ENCODE assay signal across 9 cellular contexts in the genomic region with DNA sequence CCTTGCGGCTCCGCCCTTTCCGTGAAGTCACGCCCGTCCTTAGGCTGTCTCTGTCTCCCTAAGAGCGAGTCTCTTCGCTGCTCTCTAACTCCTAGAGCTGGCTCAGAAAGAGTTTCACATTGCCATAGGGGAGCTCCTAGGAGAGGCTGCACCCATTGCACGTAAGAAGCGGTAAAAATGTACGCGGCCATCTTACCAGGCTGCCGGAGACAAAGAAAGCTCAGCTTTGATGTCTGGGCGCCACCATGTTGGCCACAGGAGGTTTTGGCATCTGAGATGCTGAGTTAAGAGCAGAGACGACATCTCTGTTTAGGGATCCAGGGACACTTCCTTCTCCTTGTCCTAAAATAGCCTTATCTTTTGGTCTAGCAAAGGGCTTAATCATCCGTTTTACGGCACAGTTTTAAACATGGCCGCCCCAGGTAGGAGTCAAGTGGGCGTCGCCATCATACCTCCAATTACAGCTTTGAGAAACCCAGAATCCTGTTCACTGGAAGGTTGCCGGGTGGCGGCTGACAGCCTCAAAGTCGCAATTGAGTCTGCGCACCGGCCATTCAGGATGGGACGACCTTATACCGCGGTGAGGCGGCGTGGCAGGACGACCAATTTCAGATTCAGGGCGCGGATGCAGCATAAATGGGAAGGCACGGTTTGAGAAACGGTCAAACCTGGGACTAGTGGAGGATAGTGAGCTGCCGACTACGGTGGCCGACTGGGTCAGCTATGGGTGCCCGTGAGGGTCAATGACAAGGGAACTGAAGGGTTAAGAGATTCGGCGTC. TPM values are rescaled to one million over a fixed set of nuclear protein-coding genes. Genes with fewer than 3 reads are reported as not detected.
DNase-seq lines count a peak whose midpoint lies in the region; ATAC-seq, FAIRE-seq and TF ChIP-seq lines count a peak whose summit lies in the region.
"Had no signal": no experiment of that assay in that cellular context is flagged by ENCODE, and none has a peak within 500 bp of the region (broad histone marks: within the 10 kb centered on the region; RNA-seq: fewer than 3 reads in every experiment).

Gene ZNF793 (plus strand): TSS at position 553 of the 780 bp plus-strand sequence. CDS start 16,501 bp downstream, outside the sequence.

- H3K36me3 Mint-ChIP-seq in activated naive CD4-positive, alpha-beta T cell treated with anti-CD3 and anti-CD28 coated beads, Interleukin-2, amount 50 U/mL, for 72 hours = peaks cover 23 to 43% of the 10 kb centered on the region in 2 donors

- H3K4me3 ChIP-seq in heart right ventricle = peak within 1 kb of the TSS; percentile 61 to 97 (median 73)
- H3K4me3 ChIP-seq in pancreas = peak within 1 kb of the TSS; percentile 57 to 67 (median 62)
- H3K4me3 ChIP-seq in testis = peak within 1 kb of the TSS; percentile 63 to 92

- intact Hi-C loops in heart right ventricle (cut with DNase I) (loop anchor here in 7 of 10 donors (1.0 to 5.0 kb wide), 8 partner anchors 34 to 294 kb away; partner anchors contain the start of genes ZNF569 (in 5 of the 7), ZNF570 (in 3 of the 7), ZNF527 (in 1 of the 7) and ZNF585B (in 1 of the 7)), pancreas (cut with DNase I) (no loop called here), testis (cut with DNase I; ENCODE audit: low total_unique reads) (no loop called here)

- H3K27me3 ChIP-seq in heart right ventricle = no peaks in the 10 kb centered on the region
- H3K27me3 ChIP-seq in pancreas = no peaks in the 10 kb centered on the region
- H3K27me3 ChIP-seq in testis = no peaks in the 10 kb centered on the region

- WGBS in heart right ventricle, 2 donors = 1% methylated on average over 40 of the region's 40 CpGs
- WGBS in pancreas, 2 donors = 0 to 1% methylated on average over 40 of the region's 40 CpGs
- 0 to 1% methylated on average over 40 of the region's 40 CpGs for WGBS in testis, 2 donors

- no peak within 1 kb of the TSS for H3K27ac Mint-ChIP-seq in activated naive CD4-positive, alpha-beta T cell treated with anti-CD3 and anti-CD28 coated beads, Interleukin-2, amount 50 U/mL, for 72 hours
- H3K27ac Mint-ChIP-seq: brain had no signal

- no peaks in the 10 kb centered on the region for H3K4me1 ChIP-seq in ES-I3 (ENCODE audit: insufficient read depth, low read length)
- peaks cover 0 to 22% (median 14%) of the 10 kb centered on the region in 9 donors for H3K4me1 ChIP-seq in heart right ventricle
- peaks cover 0 to 4% (median 0%) of the 10 kb centered on the region in 3 donors for H3K4me1 ChIP-seq in pancreas
- H3K4me1 ChIP-seq in testis = peaks cover 8% of the 10 kb centered on the region

- H3K36me3 ChIP-seq in ES-I3 (ENCODE audit: insufficient read depth, low read length) = peaks cover 6% of the 10 kb centered on the region; the same call in 1 of the 2 replicates
- peaks cover 0 to 44% (median 12%) of the 10 kb centered on the region in 9 donors for H3K36me3 ChIP-seq in heart right ventricle
- H3K36me3 ChIP-seq in pancreas = no peaks in the 10 kb centered on the region
- no peaks in the 10 kb centered on the region for H3K36me3 ChIP-seq in testis (ENCODE audit: low read depth, missing control alignments)

- TF ChIP-seq POLR2A in Raji (IDR thresholded peaks at IDR 0.05; ENCODE audit: insufficient read depth, low read depth, low read length) (0 out of 2 replicates have a peak, but pooled peaks have one; percentile 26), testis (IDR thresholded peaks at IDR 0.05) (peak; percentile 28)

- TF ChIP-seq CTCF in heart right ventricle (IDR thresholded peaks at IDR 0.05) = no peak
- no peak for TF ChIP-seq CTCF in pancreas (IDR thresholded peaks at IDR 0.05)
- peak in 2 of 3 experiments; percentile 29 to 55 for TF ChIP-seq CTCF in testis (IDR thresholded peaks at IDR 0.05)

- peak; percentile 69 for ATAC-seq in HG03442 (IDR thresholded peaks at IDR 0.05; ENCODE audit: unreplicated experiment)
- peak; percentile 85 to 90 for ATAC-seq in activated naive CD4-positive, alpha-beta T cell treated with anti-CD3 and anti-CD28 coated beads, Interleukin-2, amount 50 U/mL, for 72 hours
- ATAC-seq in heart right ventricle = peak; percentile 91 to 96 (median 94)
- peak; percentile 93 to 96 (median 95) for ATAC-seq in pancreas
- no peak for ATAC-seq in HG03460 (IDR thresholded peaks at IDR 0.05; ENCODE audit: unreplicated experiment)

- H3K27ac ChIP-seq in heart right ventricle = peak within 1 kb of the TSS; percentile 90 to 98 (median 94)
- H3K27ac ChIP-seq in pancreas = peak within 1 kb of the TSS; percentile 86 to 94 (median 88)
- peak within 1 kb of the TSS; percentile 84 to 96 for H3K27ac ChIP-seq in testis

- DNase-seq in activated naive CD4-positive, alpha-beta T cell treated with anti-CD3 and anti-CD28 coated beads, Interleukin-2, amount 50 U/mL, for 72 hours (ENCODE audit: low spot score in 2 of 2) = peak; percentile 71 to 80
- DNase-seq in heart right ventricle (peak; percentile 84 to 88), pancreas (peak; percentile 77 to 88 (median 80)), testis (peak; percentile 91)

- peaks cover 15 to 16% of the 10 kb centered on the region in 2 donors for H3K9me3 Mint-ChIP-seq in activated naive CD4-positive, alpha-beta T cell treated with anti-CD3 and anti-CD28 coated beads, Interleukin-2, amount 50 U/mL, for 72 hours

- no peaks in the 10 kb centered on the region for H3K9me3 ChIP-seq in ES-I3 (ENCODE audit: control insufficient read depth, insufficient read depth, low read length)
- peaks cover 0 to 64% (median 0%) of the 10 kb centered on the region in 11 donors for H3K9me3 ChIP-seq in heart right ventricle
- H3K9me3 ChIP-seq in pancreas = no peaks in the 10 kb centered on the region
- no peaks in the 10 kb centered on the region for H3K9me3 ChIP-seq in testis

- peak; percentile 43 for FAIRE-seq in pancreas (lab: Jason Lieb, UNC)

- H3K9ac ChIP-seq in ES-I3 (ENCODE audit: low read depth, low read length) = peak within 1 kb of the TSS; percentile 78

RNA-seq across cellular contexts. Expression of gene ZNF793, which starts in this region (rescaled TPM):
- total RNA-seq in activated naive CD4-positive, alpha-beta T cell treated with anti-CD3 and anti-CD28 coated beads, Interleukin-2, amount 50 U/mL, for 72 hours = 1 to 10 TPM; 4.5 to 4.7 TPM
- 1 to 10 TPM; 4.7 to 9.6 (median 6.9) TPM for total RNA-seq in heart right ventricle
- polyA plus RNA-seq in heart right ventricle = 1 to 10 TPM; 2.4 to 7.2 TPM
- total RNA-seq in pancreas = 1 to 10 TPM; 1.3 to 2.8 (median 1.8) TPM
- 1 to 10 TPM; 2.7 to 3.6 TPM for polyA plus RNA-seq in pancreas
- total RNA-seq in testis = 10 to 100 TPM; 25.6 to 33.5 TPM
- polyA plus RNA-seq in testis (ENCODE audit: insufficient read depth, low read depth, low replicate concordance) = 7.3 TPM

Comparison
In these comparisons a context has a peak if more than half of its experiments do, and no peak if none do; other contexts are left out.
1. CTCF ChIP-seq: peak in testis (2 of 3); none in heart right ventricle (0 of 9) and pancreas (0 of 4).
2. intact Hi-C loops: an anchor here in heart right ventricle (1.0 to 5.0 kb wide); none called in pancreas and testis.
3. Peak in every context shown above with its lines, with median percentiles within 50 percentile points of each other: DNase-seq, H3K27ac ChIP-seq and H3K4me3 ChIP-seq.